In the genomic region with DNA sequence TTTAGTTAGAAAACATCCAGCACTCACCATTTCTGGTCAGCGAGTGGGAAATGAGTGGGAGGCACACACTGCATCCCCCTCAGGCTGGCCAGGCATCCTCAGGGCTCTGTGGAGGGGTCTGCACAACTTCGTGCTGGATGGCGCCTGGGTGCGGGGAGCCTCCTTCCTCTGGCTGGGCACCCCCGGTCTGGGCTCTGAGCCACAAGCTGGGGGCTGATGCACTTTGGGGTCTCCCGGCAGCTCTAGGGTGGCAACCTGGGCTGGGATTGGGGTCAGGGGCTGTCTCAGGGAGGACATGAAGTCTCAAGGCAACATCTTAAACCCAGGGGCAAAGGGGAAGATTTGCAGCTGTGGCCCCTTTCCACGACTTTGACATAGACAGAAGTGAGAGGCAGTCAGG, we compare ENCODE assay signal across 29 cellular contexts.
"Had no signal": no experiment of that assay in that cellular context is flagged by ENCODE, and none has a peak within 500 bp of the region (broad histone marks: within the 10 kb centered on the region; RNA-seq: fewer than 3 reads in every experiment).

No MANE protein-coding gene starts in this region.

- H3K4me3 Mint-ChIP-seq: stimulated activated effector memory CD8-positive, alpha-beta T cell treated with anti-CD3 and anti-CD28 coated beads, Interleukin-12 subunit alpha, Interleukin-12 subunit beta, amount 100 ng/mL, for 72 hours; stimulated activated memory B cell treated with anti-CD40 and anti-IgM and Interleukin-4, amounts not matched to agents 10 μg/mL and 1 μg/mL and 100 μg/mL, for 72 hours; stimulated activated naive B cell treated with anti-CD40 and anti-IgM and Interleukin-4, amounts not matched to agents 10 μg/mL and 1 μg/mL and 100 μg/mL, for 72 hours; stimulated activated naive CD8-positive, alpha-beta T cell treated with anti-CD3 and anti-CD28 coated beads, Interleukin-15, amount 100 ng/mL, for 72 hours; stimulated activated naive CD8-positive, alpha-beta T cell treated with anti-CD3 and anti-CD28 coated beads, Interleukin-15, Interleukin-2, amounts not matched to agents 100 ng/mL and 50 ng/mL, for 24 hours; type B pancreatic cell had no signal

- H3K36me3 Mint-ChIP-seq: stimulated activated effector memory CD8-positive, alpha-beta T cell treated with anti-CD3 and anti-CD28 coated beads, Interleukin-12 subunit alpha, Interleukin-12 subunit beta, amount 100 ng/mL, for 72 hours; stimulated activated memory B cell treated with anti-CD40 and anti-IgM and Interleukin-4, amounts not matched to agents 10 μg/mL and 1 μg/mL and 100 μg/mL, for 72 hours; stimulated activated naive B cell treated with anti-CD40 and anti-IgM and Interleukin-4, amounts not matched to agents 10 μg/mL and 1 μg/mL and 100 μg/mL, for 72 hours; type B pancreatic cell had no signal

- H3K9me3 ChIP-seq: stomach, suprapubic skin, testis, thoracic aorta, thyroid gland, tibial artery, tibial nerve, transverse colon, upper lobe of left lung, upper lobe of right lung, uterus, vagina had no signal

- H3K4me1 Mint-ChIP-seq: stimulated activated effector memory CD8-positive, alpha-beta T cell treated with anti-CD3 and anti-CD28 coated beads, Interleukin-12 subunit alpha, Interleukin-12 subunit beta, amount 100 ng/mL, for 72 hours; stimulated activated memory B cell treated with anti-CD40 and anti-IgM and Interleukin-4, amounts not matched to agents 10 μg/mL and 1 μg/mL and 100 μg/mL, for 72 hours had no signal

- H3K27ac ChIP-seq: stomach, suprapubic skin, testis, thyroid gland, tibial artery, transverse colon, upper lobe of left lung, upper lobe of right lung, uterus, vagina had no signal

- H3K27me3 ChIP-seq: testis, thyroid gland, tibial artery, tibial nerve, transverse colon, upper lobe of left lung, uterus, vagina had no signal

- H3K4me3 ChIP-seq: stomach, suprapubic skin, testis, thoracic aorta, thyroid gland, tibial artery, tibial nerve, transverse colon, upper lobe of left lung, upper lobe of right lung, uterus, vagina had no signal

- H3K27ac Mint-ChIP-seq: stimulated activated effector memory CD8-positive, alpha-beta T cell treated with anti-CD3 and anti-CD28 coated beads, Interleukin-12 subunit alpha, Interleukin-12 subunit beta, amount 100 ng/mL, for 72 hours; stimulated activated memory B cell treated with anti-CD40 and anti-IgM and Interleukin-4, amounts not matched to agents 10 μg/mL and 1 μg/mL and 100 μg/mL, for 72 hours; stimulated activated naive B cell treated with anti-CD40 and anti-IgM and Interleukin-4, amounts not matched to agents 10 μg/mL and 1 μg/mL and 100 μg/mL, for 72 hours; stimulated activated naive CD8-positive, alpha-beta T cell treated with anti-CD3 and anti-CD28 coated beads, Interleukin-15, Interleukin-2, amounts not matched to agents 100 ng/mL and 50 ng/mL, for 24 hours; type B pancreatic cell had no signal

- H3K36me3 ChIP-seq: suprapubic skin, thyroid gland, tibial artery, tibial nerve, transverse colon, upper lobe of left lung, upper lobe of right lung, uterus, vagina had no signal

- FAIRE-seq: urothelium cell line had no signal

- H3K9me3 Mint-ChIP-seq: stimulated activated effector memory CD8-positive, alpha-beta T cell treated with anti-CD3 and anti-CD28 coated beads, Interleukin-12 subunit alpha, Interleukin-12 subunit beta, amount 100 ng/mL, for 72 hours; stimulated activated memory B cell treated with anti-CD40 and anti-IgM and Interleukin-4, amounts not matched to agents 10 μg/mL and 1 μg/mL and 100 μg/mL, for 72 hours; stimulated activated naive B cell treated with anti-CD40 and anti-IgM and Interleukin-4, amounts not matched to agents 10 μg/mL and 1 μg/mL and 100 μg/mL, for 72 hours; stimulated activated naive CD8-positive, alpha-beta T cell treated with anti-CD3 and anti-CD28 coated beads, Interleukin-15, amount 100 ng/mL, for 72 hours; stimulated activated naive CD8-positive, alpha-beta T cell treated with anti-CD3 and anti-CD28 coated beads, Interleukin-15, Interleukin-2, amounts not matched to agents 100 ng/mL and 50 ng/mL, for 24 hours; type B pancreatic cell had no signal

- DNase-seq: stimulated activated CD4-positive, alpha-beta T cell treated with anti-CD3 and anti-CD28 coated beads, Interleukin-2, amount 100 ng/mL, for 48 hours; stimulated activated CD4-positive, alpha-beta T cell treated with anti-CD3 and anti-CD28 coated beads, Interleukin-4, amount 100 ng/mL, for 1 hour; stimulated activated CD4-positive, alpha-beta T cell treated with anti-CD3 and anti-CD28 coated beads, Interleukin-4, amount 100 ng/mL, for 24 hours; stimulated activated CD4-positive, alpha-beta T cell treated with anti-CD3 and anti-CD28 coated beads, Interleukin-4, amount 100 ng/mL, for 4 hours; stimulated activated CD8-positive, alpha-beta memory T cell treated with anti-CD3 and anti-CD28 coated beads, Interleukin-4, amount 100 ng/mL, for 48 hours; stimulated activated naive B cell treated with anti-CD40 and anti-IgM and Interleukin-4, amounts not matched to agents 10 μg/mL and 1 μg/mL and 100 μg/mL, for 72 hours; stimulated activated naive CD4-positive, alpha-beta T cell; stimulated activated naive CD4-positive, alpha-beta T cell treated with Interleukin-2 at 50 U/mL for 16 hours; stimulated activated naive CD8-positive, alpha-beta T cell treated with anti-CD3 and anti-CD28 coated beads, Interleukin-15, amount 100 ng/mL, for 72 hours; stimulated activated naive CD8-positive, alpha-beta T cell treated with anti-CD3 and anti-CD28 coated beads, Interleukin-15, Interleukin-2, amounts not matched to agents 100 U/mL and 50 U/mL, for 24 hours; stomach; substantia nigra; testis; thyroid gland; tibial artery; transverse colon; trophoblast cell; upper lobe of right lung; uterus had no signal

- H3K4me1 ChIP-seq: suprapubic skin, testis, transverse colon, upper lobe of left lung, upper lobe of right lung, uterus, vagina had no signal

- H3K27me3 Mint-ChIP-seq: stimulated activated naive CD8-positive, alpha-beta T cell treated with anti-CD3 and anti-CD28 coated beads, Interleukin-15, Interleukin-2, amounts not matched to agents 100 ng/mL and 50 ng/mL, for 24 hours had no signal

- ATAC-seq: stimulated activated effector memory CD8-positive, alpha-beta T cell treated with anti-CD3 and anti-CD28 coated beads, Interleukin-12 subunit alpha, Interleukin-12 subunit beta, amount 100 ng/mL, for 72 hours; stimulated activated memory B cell treated with anti-CD40 and anti-IgM and Interleukin-4, amounts not matched to agents 10 μg/mL and 1 μg/mL and 100 μg/mL, for 72 hours; stimulated activated naive B cell treated with anti-CD40 and anti-IgM and Interleukin-4, amounts not matched to agents 10 μg/mL and 1 μg/mL and 100 μg/mL, for 72 hours; stimulated activated naive CD8-positive, alpha-beta T cell treated with anti-CD3 and anti-CD28 coated beads, Interleukin-15, amount 100 ng/mL, for 72 hours; stimulated activated naive CD8-positive, alpha-beta T cell treated with anti-CD3 and anti-CD28 coated beads, Interleukin-15, Interleukin-2, amounts not matched to agents 100 U/mL and 50 U/mL, for 24 hours; upper lobe of right lung had no signal
